Comparison of ENCODE assay signal across 14 cellular contexts in the genomic region with DNA sequence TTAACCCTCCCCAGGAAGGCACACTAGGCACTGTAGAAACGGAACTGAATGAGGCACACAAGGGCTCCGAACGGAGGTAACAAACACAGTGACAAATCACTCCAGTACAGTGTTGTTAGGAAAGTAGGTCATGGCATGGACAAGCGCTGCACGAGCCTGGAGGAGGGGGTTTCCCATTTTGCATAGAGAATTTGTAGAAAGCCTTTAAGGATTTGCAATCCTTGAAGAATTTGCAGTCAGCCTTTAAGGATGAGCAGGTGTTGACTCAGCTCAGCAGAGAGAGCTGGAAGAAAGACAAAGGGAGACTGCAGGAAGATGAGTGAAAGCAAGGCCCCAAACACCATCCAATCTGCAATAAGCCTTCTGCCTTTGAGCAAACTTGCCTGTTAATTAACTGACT. TPM values are rescaled to one million over a fixed set of nuclear protein-coding genes. Genes with fewer than 3 reads are reported as not detected.
DNase-seq lines count a peak whose midpoint lies in the region; ATAC-seq and TF ChIP-seq lines count a peak whose summit lies in the region.
"Had no signal": no experiment of that assay in that cellular context is flagged by ENCODE, and none has a peak within 500 bp of the region (broad histone marks: within the 10 kb centered on the region; RNA-seq: fewer than 3 reads in every experiment).

No MANE protein-coding gene starts in this region.

- no peaks in the 10 kb centered on the region for H3K9me3 ChIP-seq in left ventricle myocardium inferior (replicated peaks)

- no peaks in the 10 kb centered on the region for H3K36me3 ChIP-seq in left ventricle myocardium inferior

- H3K4me1 ChIP-seq in left ventricle myocardium inferior = peaks cover 10% of the 10 kb centered on the region

- peaks cover 3% of the 10 kb centered on the region for H3K27me3 Mint-ChIP-seq in activated CD4-positive, alpha-beta T cell treated with anti-CD3 and anti-CD28 coated beads, Interleukin-2, amount 10 ng/mL, durations not matched to agents 7 days and 5 days

- ATAC-seq in SK-N-SH treated with all-trans-retinoic acid at 6 μM for 48 hours = peak; percentile 76

- POLR2A ChIA-PET in activated CD4-positive, alpha-beta T cell treated with anti-CD3 and anti-CD28 coated beads, Interleukin-2, amount 10 ng/mL, durations not matched to agents 7 days and 5 days (lab: Charles Lee) = no interaction called here

- H3K36me3 Mint-ChIP-seq in activated CD4-positive, alpha-beta T cell treated with anti-CD3 and anti-CD28 coated beads, Interleukin-2, amount 10 ng/mL, durations not matched to agents 7 days and 5 days (ENCODE audit: low read depth) = no peaks in the 10 kb centered on the region

- no peaks in the 10 kb centered on the region for H3K9me3 Mint-ChIP-seq in activated CD4-positive, alpha-beta T cell treated with anti-CD3 and anti-CD28 coated beads, Interleukin-2, amount 10 ng/mL, durations not matched to agents 7 days and 5 days
- H3K9me3 Mint-ChIP-seq: nephron; stimulated activated naive CD8-positive, alpha-beta T cell treated with anti-CD3 and anti-CD28 coated beads, Interleukin-15, Interleukin-2, amounts not matched to agents 100 ng/mL and 50 ng/mL, for 24 hours had no signal

- H3K4me3 Mint-ChIP-seq in activated CD4-positive, alpha-beta T cell treated with anti-CD3 and anti-CD28 coated beads, Interleukin-2, amount 10 ng/mL, durations not matched to agents 7 days and 5 days = no peak overlapping the region
- H3K4me3 Mint-ChIP-seq: nephron; stimulated activated naive CD8-positive, alpha-beta T cell treated with anti-CD3 and anti-CD28 coated beads, Interleukin-15, Interleukin-2, amounts not matched to agents 100 ng/mL and 50 ng/mL, for 24 hours had no signal

- no peaks in the 10 kb centered on the region for H3K4me1 Mint-ChIP-seq in activated CD4-positive, alpha-beta T cell treated with anti-CD3 and anti-CD28 coated beads, Interleukin-2, amount 10 ng/mL, durations not matched to agents 7 days and 5 days

- intact Hi-C loops in left ventricle myocardium inferior (cut with micrococcal nuclease) = no loop called here

- no peak overlapping the region for H3K4me3 ChIP-seq in fibroblast of mammary gland (ENCODE audit: control insufficient read depth, low read depth, low read length)
- H3K4me3 ChIP-seq in left ventricle myocardium inferior = no peak overlapping the region
- H3K4me3 ChIP-seq: dorsolateral prefrontal cortex had no signal

- no peak for TF ChIP-seq CTCF in fibroblast of mammary gland (conservative IDR thresholded peaks at IDR 0.05; ENCODE audit: control insufficient read depth, insufficient read depth, low read depth, low read length)
- no peak for TF ChIP-seq CTCF in left ventricle myocardium inferior (IDR thresholded peaks at IDR 0.05; ENCODE audit: borderline replicate concordance)

- DNase-seq in GM04504 (ENCODE audit: low read depth) (peak; percentile 58), fibroblast of mammary gland (ENCODE audit: low read depth) (peak; percentile 87), retina (peak; percentile 65), NCI-H1694 treated with DMSO at 0.1 percent for 48 hours (lab: John Stamatoyannopoulos, UW) (no peak), T-helper 2 cell (no peak), left ventricle myocardium inferior (no peak)
- DNase-seq in activated CD4-positive, alpha-beta T cell treated with anti-CD3 and anti-CD28 coated beads, Interleukin-2, amount 10 ng/mL, durations not matched to agents 7 days and 5 days = no peak
- DNase-seq: activated naive CD4-positive, alpha-beta T cell treated with Interleukin-2 at 50 U/mL for 16 hours; DMS153; dorsolateral prefrontal cortex; NCI-H446 treated with DMSO at 0.1 percent for 48 hours had no signal

- CTCF ChIA-PET in activated CD4-positive, alpha-beta T cell treated with anti-CD3 and anti-CD28 coated beads, Interleukin-2, amount 10 ng/mL, durations not matched to agents 7 days and 5 days (lab: Charles Lee) = interaction anchor here (0.6 kb wide), 1 partner anchor 13 kb away, joined by 4 read pairs; no protein-coding TSS in a partner anchor

- H3K27me3 ChIP-seq in left ventricle myocardium inferior (ENCODE audit: low read depth) = no peaks in the 10 kb centered on the region
- H3K27me3 ChIP-seq: dorsolateral prefrontal cortex had no signal

- no peak overlapping the region for H3K27ac Mint-ChIP-seq in activated CD4-positive, alpha-beta T cell treated with anti-CD3 and anti-CD28 coated beads, Interleukin-2, amount 10 ng/mL, durations not matched to agents 7 days and 5 days
- H3K27ac Mint-ChIP-seq: stimulated activated naive CD8-positive, alpha-beta T cell treated with anti-CD3 and anti-CD28 coated beads, Interleukin-15, Interleukin-2, amounts not matched to agents 100 ng/mL and 50 ng/mL, for 24 hours had no signal

- no peak overlapping the region for H3K27ac ChIP-seq in left ventricle myocardium inferior (replicated peaks)
- H3K27ac ChIP-seq: dorsolateral prefrontal cortex had no signal

TF ChIP-seq in SK-N-SH treated with all-trans-retinoic acid at 6 μM for 48 hours, 23 proteins besides CTCF, POLR2A, EP300 and RAD21:
- no peak for TF ChIP-seq RARB (CRISPR knock-in tag; IDR thresholded peaks at IDR 0.05)
- no peak for TF ChIP-seq ISL1 (CRISPR knock-in tag; IDR thresholded peaks at IDR 0.05)

RNA-seq across cellular contexts. Expression of a gene that starts 51.1 kb away (rescaled TPM):
- 236 TPM for total RNA-seq in left ventricle myocardium inferior
- not detected for total RNA-seq in activated CD4-positive, alpha-beta T cell treated with anti-CD3 and anti-CD28 coated beads, Interleukin-2, amount 10 ng/mL, durations not matched to agents 7 days and 5 days

Comparison
In these comparisons a context has a peak if more than half of its experiments do, and no peak if none do; other contexts are left out.
1. DNase-seq: peak in GM04504 (single experiment), fibroblast of mammary gland (single experiment) and retina (single experiment); none in NCI-H1694 treated with DMSO at 0.1 percent for 48 hours (single experiment), T-helper 2 cell (0 of 5), left ventricle myocardium inferior (single experiment) and activated CD4-positive, alpha-beta T cell treated with anti-CD3 and anti-CD28 coated beads, Interleukin-2, amount 10 ng/mL, durations not matched to agents 7 days and 5 days (single experiment).
2. RNA of a gene that starts 51.1 kb away (total RNA-seq): 236 TPM in left ventricle myocardium inferior (single experiment); not detected in activated CD4-positive, alpha-beta T cell treated with anti-CD3 and anti-CD28 coated beads, Interleukin-2, amount 10 ng/mL, durations not matched to agents 7 days and 5 days; every median in the first group is over 100 times any median in the second.